18 cellular contexts compared by ENCODE assay signal in genomic region chr3:12752803-12753202, GRCh38. TPM values are rescaled to one million over a fixed set of nuclear protein-coding genes. Genes with fewer than 3 reads are reported as not detected.
DNase-seq lines count a peak whose midpoint lies in the region; ATAC-seq and TF ChIP-seq lines count a peak whose summit lies in the region.
"Had no signal": no experiment of that assay in that cellular context is flagged by ENCODE, and none has a peak within 500 bp of the region (broad histone marks: within the 10 kb centered on the region; RNA-seq: fewer than 3 reads in every experiment).

No MANE protein-coding gene starts in this region.

- DNase-seq in EL (peak; percentile 47), RWPE2 (ENCODE audit: low spot score) (no peak), kidney tubule cell (ENCODE audit: low spot score) (peak; percentile 84), NCI-H2081 treated with DMSO at 0.1 percent for 48 hours (lab: John Stamatoyannopoulos, UW) (no peak), dermis blood vessel endothelial cell (no peak), kidney glomerular epithelial cell (lab: John Stamatoyannopoulos, UW) (no peak)
- DNase-seq in activated CD4-positive, CD25-positive, alpha-beta regulatory T cell treated with anti-CD3 and anti-CD28 coated beads, Interleukin-2, amount 50 U/mL, for 72 hours, result no peak
- DNase-seq: caudate nucleus; DMS79; effector memory CD8-positive, alpha-beta T cell; NCI-H2029; NCI-H748 treated with DMSO at 0.1 percent for 48 hours; sigmoid colon had no signal

- TF ChIP-seq CTCF in RWPE2 (IDR thresholded peaks at IDR 0.05; ENCODE audit: poor library complexity, severe bottlenecking), result no peak

- peak overlapping the region; percentile 97 for H3K27ac ChIP-seq in RWPE2 (ENCODE audit: poor library complexity, severe bottlenecking)
- H3K27ac ChIP-seq: BLaER1 treated with 17β-estradiol and CSF1 and Interleukin-3, amounts not matched to agents 10 nM and 100 nM; sigmoid colon had no signal

- peak; percentile 49 for ATAC-seq in GM21717 (IDR thresholded peaks at IDR 0.05; ENCODE audit: unreplicated experiment)
- peak; percentile 24; the same call in 1 of the 3 replicates for ATAC-seq in RWPE2 (ENCODE audit: low read depth)
- ATAC-seq: effector memory CD8-positive, alpha-beta T cell; stimulated activated effector memory CD8-positive, alpha-beta T cell treated with anti-CD3 and anti-CD28 coated beads, Interleukin-12 subunit alpha, Interleukin-12 subunit beta, amount 100 ng/mL, for 72 hours had no signal

- no peaks in the 10 kb centered on the region for H3K27me3 ChIP-seq in RWPE2 (ENCODE audit: insufficient read depth, poor library complexity, severe bottlenecking)
- H3K27me3 ChIP-seq: BLaER1 treated with 17β-estradiol and CSF1 and Interleukin-3, amounts not matched to agents 10 nM and 100 nM; sigmoid colon had no signal

- H3K4me3 ChIP-seq in RWPE2 (ENCODE audit: severe bottlenecking), result no peak overlapping the region
- H3K4me3 ChIP-seq: BLaER1 treated with 17β-estradiol and CSF1 and Interleukin-3, amounts not matched to agents 10 nM and 100 nM; sigmoid colon had no signal

- H3K4me1 ChIP-seq in RWPE2 (ENCODE audit: insufficient read depth, poor library complexity, severe bottlenecking), result peaks cover 65% of the 10 kb centered on the region

- peaks cover 92% of the 10 kb centered on the region for H3K36me3 ChIP-seq in RWPE2 (ENCODE audit: low read depth)
- H3K36me3 ChIP-seq: BLaER1 treated with 17β-estradiol and CSF1 and Interleukin-3, amounts not matched to agents 10 nM and 100 nM; sigmoid colon had no signal

- no peaks in the 10 kb centered on the region for H3K9me3 ChIP-seq in RWPE2 (ENCODE audit: severe bottlenecking)
- H3K9me3 ChIP-seq: BLaER1 treated with 17β-estradiol and CSF1 and Interleukin-3, amounts not matched to agents 10 nM and 100 nM; sigmoid colon had no signal

RNA-seq across cellular contexts. Expression of gene TMEM40, which starts 6.3 kb away (rescaled TPM):
- not detected in 2 replicates for total RNA-seq in dermis blood vessel endothelial cell
- total RNA-seq: frontal cortex, neural crest cell, sigmoid colon had no signal

RNA-seq across cellular contexts. Expression of gene CAND2, which starts 43.7 kb away (rescaled TPM):
- 2.2 and 2.4 TPM in 2 replicates for total RNA-seq in dermis blood vessel endothelial cell

Comparison
In these comparisons a context has a peak if more than half of its experiments do, and no peak if none do; other contexts are left out.
1. DNase-seq: peak in EL (single experiment) and kidney tubule cell (single experiment); none in RWPE2 (single experiment), NCI-H2081 treated with DMSO at 0.1 percent for 48 hours (single experiment), dermis blood vessel endothelial cell (single experiment), activated CD4-positive, CD25-positive, alpha-beta regulatory T cell treated with anti-CD3 and anti-CD28 coated beads, Interleukin-2, amount 50 U/mL, for 72 hours (single experiment) and kidney glomerular epithelial cell (single experiment).